1 cellular context compared by ENCODE assay signal in the genomic region with DNA sequence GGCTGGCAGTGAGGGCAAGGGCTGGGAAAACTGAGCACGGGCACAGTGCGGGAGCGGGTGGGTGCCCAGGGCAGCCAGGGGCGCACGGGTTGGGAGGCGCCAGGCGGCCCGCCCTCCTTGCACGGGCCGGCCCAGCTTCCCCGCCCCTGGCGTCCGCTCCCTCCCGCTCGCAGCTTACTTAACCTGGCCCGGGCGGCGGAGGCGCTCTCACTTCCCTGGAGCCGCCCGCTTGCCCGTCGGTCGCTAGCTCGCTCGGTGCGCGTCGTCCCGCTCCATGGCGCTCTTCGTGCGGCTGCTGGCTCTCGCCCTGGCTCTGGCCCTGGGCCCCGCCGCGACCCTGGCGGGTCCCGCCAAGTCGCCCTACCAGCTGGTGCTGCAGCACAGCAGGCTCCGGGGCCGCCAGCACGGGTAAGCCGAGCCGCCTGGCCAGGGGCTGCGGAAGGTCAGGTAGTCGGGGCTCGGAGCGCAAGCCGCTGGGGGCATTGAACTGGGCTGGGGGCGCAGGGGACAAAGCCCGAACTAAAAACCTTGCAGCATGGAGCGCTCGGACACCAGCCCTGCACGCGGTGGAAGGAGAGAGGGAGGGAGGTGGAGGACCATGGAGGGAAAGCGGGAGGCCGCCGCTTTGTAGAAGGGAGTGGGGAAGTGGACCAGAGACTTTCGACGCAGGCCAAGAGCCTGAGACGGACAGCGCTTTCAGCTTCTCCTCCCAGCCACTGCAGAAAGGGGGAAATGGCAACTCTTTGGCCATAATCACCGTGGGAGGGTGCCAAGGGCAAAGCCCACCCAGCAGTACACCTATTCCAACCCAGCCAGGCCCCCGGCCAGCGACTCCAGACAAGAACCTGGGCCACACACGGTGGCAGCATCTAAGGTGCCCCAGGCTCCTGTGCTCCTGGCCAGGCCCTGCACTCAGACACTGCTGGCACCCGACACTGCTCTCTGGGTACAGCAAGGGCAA.
A peak's percentile ranks its signal among the peaks of the same experiment; 100 is the strongest.
TF ChIP-seq lines count a peak whose summit lies in the region.

TGFBI (plus strand) TSS at position 207 of the 961 bp plus-strand sequence; CDS start at position 275, 68 bp downstream.

TF ChIP-seq in HepG2, 621 proteins besides CTCF, POLR2A, EP300 and RAD21 (continued from another document and continues in another):
- TF ChIP-seq, protein P1, sequence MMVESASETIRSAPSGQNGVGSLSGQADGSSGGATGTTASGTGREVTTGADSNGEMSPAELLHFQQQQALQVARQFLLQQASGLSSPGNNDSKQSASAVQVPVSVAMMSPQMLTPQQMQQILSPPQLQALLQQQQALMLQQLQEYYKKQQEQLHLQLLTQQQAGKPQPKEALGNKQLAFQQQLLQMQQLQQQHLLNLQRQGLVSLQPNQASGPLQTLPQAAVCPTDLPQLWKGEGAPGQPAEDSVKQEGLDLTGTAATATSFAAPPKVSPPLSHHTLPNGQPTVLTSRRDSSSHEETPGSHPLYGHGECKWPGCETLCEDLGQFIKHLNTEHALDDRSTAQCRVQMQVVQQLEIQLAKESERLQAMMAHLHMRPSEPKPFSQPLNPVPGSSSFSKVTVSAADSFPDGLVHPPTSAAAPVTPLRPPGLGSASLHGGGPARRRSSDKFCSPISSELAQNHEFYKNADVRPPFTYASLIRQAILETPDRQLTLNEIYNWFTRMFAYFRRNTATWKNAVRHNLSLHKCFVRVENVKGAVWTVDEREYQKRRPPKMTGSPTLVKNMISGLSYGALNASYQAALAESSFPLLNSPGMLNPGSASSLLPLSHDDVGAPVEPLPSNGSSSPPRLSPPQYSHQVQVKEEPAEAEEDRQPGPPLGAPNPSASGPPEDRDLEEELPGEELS (CRISPR knock-in tag; IDR thresholded peaks at IDR 0.05), result 0 out of 2 replicates have a peak, but pooled peaks have one; percentile 40
- peak; percentile 55; the same call in 1 of the 2 replicates for TF ChIP-seq EED (CRISPR knock-in tag; IDR thresholded peaks at IDR 0.05)
- TF ChIP-seq RFXANK (CRISPR knock-in tag; IDR thresholded peaks at IDR 0.05), result no peak
- peak; percentile 93 for TF ChIP-seq ZNF333 (CRISPR knock-in tag; IDR thresholded peaks at IDR 0.05; ENCODE audit: borderline replicate concordance)
- TF ChIP-seq, protein P2, sequence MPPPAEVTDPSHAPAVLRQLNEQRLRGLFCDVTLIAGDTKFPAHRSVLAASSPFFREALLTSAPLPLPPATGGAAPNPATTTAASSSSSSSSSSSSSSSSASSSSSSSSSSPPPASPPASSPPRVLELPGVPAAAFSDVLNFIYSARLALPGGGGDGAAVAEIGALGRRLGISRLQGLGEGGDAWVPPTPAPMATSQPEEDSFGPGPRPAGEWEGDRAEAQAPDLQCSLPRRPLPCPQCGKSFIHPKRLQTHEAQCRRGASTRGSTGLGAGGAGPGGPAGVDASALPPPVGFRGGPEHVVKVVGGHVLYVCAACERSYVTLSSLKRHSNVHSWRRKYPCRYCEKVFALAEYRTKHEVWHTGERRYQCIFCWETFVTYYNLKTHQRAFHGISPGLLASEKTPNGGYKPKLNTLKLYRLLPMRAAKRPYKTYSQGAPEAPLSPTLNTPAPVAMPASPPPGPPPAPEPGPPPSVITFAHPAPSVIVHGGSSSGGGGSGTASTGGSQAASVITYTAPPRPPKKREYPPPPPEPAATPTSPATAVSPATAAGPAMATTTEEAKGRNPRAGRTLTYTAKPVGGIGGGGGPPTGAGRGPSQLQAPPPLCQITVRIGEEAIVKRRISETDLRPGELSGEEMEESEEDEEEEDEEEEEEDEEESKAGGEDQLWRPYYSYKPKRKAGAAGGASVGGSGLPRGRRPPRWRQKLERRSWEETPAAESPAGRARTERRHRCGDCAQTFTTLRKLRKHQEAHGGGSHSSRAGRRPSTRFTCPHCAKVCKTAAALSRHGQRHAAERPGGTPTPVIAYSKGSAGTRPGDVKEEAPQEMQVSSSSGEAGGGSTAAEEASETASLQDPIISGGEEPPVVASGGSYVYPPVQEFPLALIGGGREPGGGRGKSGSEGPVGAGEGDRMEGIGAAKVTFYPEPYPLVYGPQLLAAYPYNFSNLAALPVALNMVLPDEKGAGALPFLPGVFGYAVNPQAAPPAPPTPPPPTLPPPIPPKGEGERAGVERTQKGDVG (CRISPR knock-in tag; IDR thresholded peaks at IDR 0.05; ENCODE audit: borderline replicate concordance), result no peak
- no peak for TF ChIP-seq SMARCC2 (IDR thresholded peaks at IDR 0.05)
- TF ChIP-seq KLF6 (CRISPR knock-in tag; IDR thresholded peaks at IDR 0.05), result peak; percentile 88
- no peak for TF ChIP-seq ZNF615 (CRISPR knock-in tag; IDR thresholded peaks at IDR 0.05; ENCODE audit: borderline replicate concordance)
- no peak for TF ChIP-seq NAIF1 (CRISPR knock-in tag; IDR thresholded peaks at IDR 0.05; ENCODE audit: borderline replicate concordance)
- no peak; the same call in 1 of the 2 replicates for TF ChIP-seq FOXM1 (CRISPR knock-in tag; IDR thresholded peaks at IDR 0.05)
- no peak for TF ChIP-seq NR3C1 (CRISPR knock-in tag; IDR thresholded peaks at IDR 0.05)
- peak; percentile 99 for TF ChIP-seq ZNF687 (CRISPR knock-in tag; IDR thresholded peaks at IDR 0.05)
- 0 out of 2 replicates have a peak, but pooled peaks have one; percentile 54 for TF ChIP-seq ZNF12 (CRISPR knock-in tag; IDR thresholded peaks at IDR 0.05)
- TF ChIP-seq RFX1 (IDR thresholded peaks at IDR 0.05), result no peak
- TF ChIP-seq, protein P3, sequence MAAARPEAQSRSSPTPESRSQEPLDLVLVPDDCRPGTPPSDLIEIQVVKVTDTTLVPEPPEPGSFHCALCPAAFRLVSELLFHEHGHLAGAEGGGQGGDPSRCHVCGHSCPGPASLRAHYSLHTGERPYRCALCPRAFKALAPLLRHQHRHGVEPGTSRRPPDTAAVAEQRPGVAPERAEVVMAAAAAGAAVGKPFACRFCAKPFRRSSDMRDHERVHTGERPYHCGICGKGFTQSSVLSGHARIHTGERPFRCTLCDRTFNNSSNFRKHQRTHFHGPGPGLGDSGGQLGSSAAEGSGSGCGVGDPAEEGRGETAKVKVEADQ (CRISPR knock-in tag; IDR thresholded peaks at IDR 0.05; ENCODE audit: borderline replicate concordance), result no peak
- TF ChIP-seq, protein P4, sequence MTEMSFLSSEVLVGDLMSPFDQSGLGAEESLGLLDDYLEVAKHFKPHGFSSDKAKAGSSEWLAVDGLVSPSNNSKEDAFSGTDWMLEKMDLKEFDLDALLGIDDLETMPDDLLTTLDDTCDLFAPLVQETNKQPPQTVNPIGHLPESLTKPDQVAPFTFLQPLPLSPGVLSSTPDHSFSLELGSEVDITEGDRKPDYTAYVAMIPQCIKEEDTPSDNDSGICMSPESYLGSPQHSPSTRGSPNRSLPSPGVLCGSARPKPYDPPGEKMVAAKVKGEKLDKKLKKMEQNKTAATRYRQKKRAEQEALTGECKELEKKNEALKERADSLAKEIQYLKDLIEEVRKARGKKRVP (CRISPR knock-in tag; IDR thresholded peaks at IDR 0.05), result no peak
- peak; percentile 69; the same call in 1 of the 2 replicates for TF ChIP-seq SKIL (CRISPR knock-in tag; IDR thresholded peaks at IDR 0.05; ENCODE audit: borderline replicate concordance)
- no peak for TF ChIP-seq NFIC (IDR thresholded peaks at IDR 0.05; ENCODE audit: low read length)
- no peak for TF ChIP-seq ZHX1 (CRISPR knock-in tag; IDR thresholded peaks at IDR 0.05; ENCODE audit: low read depth)
- no peak for TF ChIP-seq CBX2 (IDR thresholded peaks at IDR 0.05; ENCODE audit: low read depth, low read length)
- TF ChIP-seq CBX2 (CRISPR knock-in tag; IDR thresholded peaks at IDR 0.05; ENCODE audit: low read depth), result no peak
- TF ChIP-seq MTA1 (CRISPR knock-in tag; IDR thresholded peaks at IDR 0.05; ENCODE audit: borderline replicate concordance), result peak; percentile 92
- TF ChIP-seq SRY (CRISPR knock-in tag; IDR thresholded peaks at IDR 0.05), result 0 out of 2 replicates have a peak, but pooled peaks have one; percentile 60
- TF ChIP-seq KDM5B (CRISPR knock-in tag; IDR thresholded peaks at IDR 0.05; ENCODE audit: borderline replicate concordance), result peak; percentile 96
- peak; percentile 94 for TF ChIP-seq POLR2G (IDR thresholded peaks at IDR 0.05; ENCODE audit: low read depth, low read length)
- TF ChIP-seq, protein P5, sequence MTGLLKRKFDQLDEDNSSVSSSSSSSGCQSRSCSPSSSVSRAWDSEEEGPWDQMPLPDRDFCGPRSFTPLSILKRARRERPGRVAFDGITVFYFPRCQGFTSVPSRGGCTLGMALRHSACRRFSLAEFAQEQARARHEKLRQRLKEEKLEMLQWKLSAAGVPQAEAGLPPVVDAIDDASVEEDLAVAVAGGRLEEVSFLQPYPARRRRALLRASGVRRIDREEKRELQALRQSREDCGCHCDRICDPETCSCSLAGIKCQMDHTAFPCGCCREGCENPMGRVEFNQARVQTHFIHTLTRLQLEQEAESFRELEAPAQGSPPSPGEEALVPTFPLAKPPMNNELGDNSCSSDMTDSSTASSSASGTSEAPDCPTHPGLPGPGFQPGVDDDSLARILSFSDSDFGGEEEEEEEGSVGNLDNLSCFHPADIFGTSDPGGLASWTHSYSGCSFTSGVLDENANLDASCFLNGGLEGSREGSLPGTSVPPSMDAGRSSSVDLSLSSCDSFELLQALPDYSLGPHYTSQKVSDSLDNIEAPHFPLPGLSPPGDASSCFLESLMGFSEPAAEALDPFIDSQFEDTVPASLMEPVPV (CRISPR knock-in tag; IDR thresholded peaks at IDR 0.05), result peak; percentile 88
- 0 out of 2 replicates have a peak, but pooled peaks have one; percentile 22 for TF ChIP-seq ZFAT (CRISPR knock-in tag; conservative IDR thresholded peaks at IDR 0.05)
- no peak for TF ChIP-seq SNRNP70 (IDR thresholded peaks at IDR 0.05; ENCODE audit: low read depth, low read length)
- TF ChIP-seq, protein P6, sequence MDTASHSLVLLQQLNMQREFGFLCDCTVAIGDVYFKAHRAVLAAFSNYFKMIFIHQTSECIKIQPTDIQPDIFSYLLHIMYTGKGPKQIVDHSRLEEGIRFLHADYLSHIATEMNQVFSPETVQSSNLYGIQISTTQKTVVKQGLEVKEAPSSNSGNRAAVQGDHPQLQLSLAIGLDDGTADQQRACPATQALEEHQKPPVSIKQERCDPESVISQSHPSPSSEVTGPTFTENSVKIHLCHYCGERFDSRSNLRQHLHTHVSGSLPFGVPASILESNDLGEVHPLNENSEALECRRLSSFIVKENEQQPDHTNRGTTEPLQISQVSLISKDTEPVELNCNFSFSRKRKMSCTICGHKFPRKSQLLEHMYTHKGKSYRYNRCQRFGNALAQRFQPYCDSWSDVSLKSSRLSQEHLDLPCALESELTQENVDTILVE (CRISPR knock-in tag; IDR thresholded peaks at IDR 0.05), result no peak; the same call in 1 of the 2 replicates
- peak; percentile 91 for TF ChIP-seq ZNF605 (CRISPR knock-in tag; IDR thresholded peaks at IDR 0.05)
- TF ChIP-seq PHF8 (CRISPR knock-in tag; IDR thresholded peaks at IDR 0.05), result peak; percentile 70; the same call in 1 of the 2 replicates
- TF ChIP-seq SRF (IDR thresholded peaks at IDR 0.05; ENCODE audit: low read depth, low read length), result no peak
